22 cellular contexts compared by ENCODE assay signal in genomic region chr1:43315481-43315880, GRCh38. TPM values are rescaled to one million over a fixed set of nuclear protein-coding genes. Genes with fewer than 3 reads are reported as not detected.
DNase-seq lines count a peak whose midpoint lies in the region; ATAC-seq, FAIRE-seq and TF ChIP-seq lines count a peak whose summit lies in the region.
"Had no signal": no experiment of that assay in that cellular context is flagged by ENCODE, and none has a peak within 500 bp of the region (broad histone marks: within the 10 kb centered on the region; RNA-seq: fewer than 3 reads in every experiment).

No MANE protein-coding gene starts in this region.

- H3K4me1 ChIP-seq in HepG2 (ENCODE audit: insufficient read depth, low read length) (peaks cover 31% of the 10 kb centered on the region), colonic mucosa (no peaks in the 10 kb centered on the region)
- H3K4me1 ChIP-seq: BLaER1 had no signal

- no peaks in the 10 kb centered on the region for H3K79me2 ChIP-seq in HepG2 (ENCODE audit: insufficient read depth, low read length)

- POLR2A ChIA-PET in HepG2 (lab: Yijun Ruan, JAX): no interaction called here

- no TSS peak for BruUV-seq in HepG2 (replicated peaks; lab: Mats Ljungman, UMichigan)

- H3K9ac ChIP-seq in HepG2 (ENCODE audit: insufficient read depth, low read depth, low read length): no peak overlapping the region
- H3K9ac ChIP-seq in colonic mucosa (ENCODE audit: low read depth in 2 of 2, low read length in 2 of 2): no peak overlapping the region
- H3K9ac ChIP-seq: BLaER1, GM23248, KMS-11 had no signal

- ATAC-seq in HepG2: no peak
- ATAC-seq: PC-3 had no signal

- H3K36me3 ChIP-seq in HepG2 (replicated peaks in 1 of 2; ENCODE audit: control insufficient read depth in 1 of 2, insufficient read depth in 2 of 2, low read length in 2 of 2) (no peaks in the 10 kb centered on the region), colonic mucosa (no peaks in the 10 kb centered on the region)
- H3K36me3 ChIP-seq: BLaER1 had no signal

- FAIRE-seq in HepG2 (lab: Jason Lieb, UNC) (no peak), frontal cortex (lab: Jason Lieb, UNC) (no peak)

- 5% methylated on average over 3 of the region's 3 CpGs for WGBS in HepG2 (ENCODE audit: low lambda C conversion rate)

- intact Hi-C loops in HepG2 (cut with micrococcal nuclease; ENCODE audit: unreplicated experiment) (no loop called here), posterior vena cava (cut with DNase I) (no loop called here), colonic mucosa (cut with DNase I) (no loop called here)

- CTCF ChIA-PET in HepG2 (lab: Yijun Ruan, JAX; ENCODE audit: low intra/inter-chr PET ratio, low total read pairs): no interaction called here

- H2AFZ ChIP-seq in HepG2 (ENCODE audit: low read length): no peak overlapping the region
- H2AFZ ChIP-seq: GM23248 had no signal

- H3K27me3 ChIP-seq in HepG2 (ENCODE audit: control insufficient read depth in 1 of 2, insufficient read depth in 2 of 2, low read length in 2 of 2) (peaks cover 7 to 40% of the 10 kb centered on the region in 2 experiments), colonic mucosa (no peaks in the 10 kb centered on the region)
- H3K27me3 ChIP-seq: BLaER1 had no signal

- TF ChIP-seq RAD21 in HepG2 (CRISPR knock-in tag; IDR thresholded peaks at IDR 0.05): no peak

- no peak overlapping the region for H3K4me3 ChIP-seq in HepG2 (replicated peaks in 1 of 3; ENCODE audit: insufficient read depth in 1 of 3, low read depth in 2 of 3, low read length in 3 of 3)
- H3K4me3 ChIP-seq in colonic mucosa: no peak overlapping the region
- H3K4me3 ChIP-seq: BLaER1, GM23248 had no signal

- peak overlapping the region; percentile 49 for H3K27ac ChIP-seq in caudate nucleus (ENCODE audit: low read depth, low read length)
- H3K27ac ChIP-seq in HepG2 (ENCODE audit: extremely low read length, insufficient read depth, low read length): no peak overlapping the region
- no peak overlapping the region for H3K27ac ChIP-seq in colonic mucosa
- H3K27ac ChIP-seq: BLaER1, GM23248, KMS-11 had no signal

- in situ Hi-C loops in HepG2 (cut with HindIII; ENCODE audit: extremely low pct_ligation_motif_present, low pct_unique_long_range_greater_than_20kb): no loop called here

- peak; percentile 80 for DNase-seq in Ammon's horn (ENCODE audit: low spot score)
- DNase-seq in caudate nucleus (lab: John Stamatoyannopoulos, UW): peak in 37 of 61 donors; percentile 12 to 67 (median 30)
- no peak for DNase-seq in HepG2 (ENCODE audit: low spot score)
- DNase-seq in posterior vena cava (ENCODE audit: low spot score): peak; percentile 5
- no peak for DNase-seq in frontal cortex (ENCODE audit: low spot score in 2 of 2)
- no peak for DNase-seq in activated CD4-positive, alpha-beta T cell treated with anti-CD3 and anti-CD28 coated beads for 48 hours
- no peak for DNase-seq in colonic mucosa
- DNase-seq in stimulated activated CD4-positive, alpha-beta T cell treated with anti-CD3 and anti-CD28 coated beads, Interleukin-2, amount 100 ng/mL, for 24 hours: no peak
- DNase-seq: DMS79 treated with DMSO at 0.1 percent for 48 hours, GM23248, NCI-H1048, NCI-H1436 treated with DMSO at 0.1 percent for 48 hours, NCI-H2029 treated with DMSO at 0.1 percent for 48 hours, NCI-H2171 treated with DMSO at 0.1 percent for 48 hours, NCI-H446 treated with DMSO at 0.1 percent for 48 hours, NCI-H748 treated with DMSO at 0.1 percent for 48 hours, PC-3 had no signal

- H3K9me3 ChIP-seq in HepG2 (ENCODE audit: low read length) (no peaks in the 10 kb centered on the region), colonic mucosa (no peaks in the 10 kb centered on the region)
- H3K9me3 ChIP-seq: BLaER1 had no signal

- H3K4me2 ChIP-seq in HepG2 (ENCODE audit: low read depth, low read length): no peak overlapping the region
- H3K4me2 ChIP-seq: BLaER1, KMS-11 had no signal

- TF ChIP-seq CTCF in HepG2 (CRISPR knock-in tag; IDR thresholded peaks at IDR 0.05) (no peak), colonic mucosa (IDR thresholded peaks at IDR 0.05) (no peak)

- no peaks in the 10 kb centered on the region for H4K20me1 ChIP-seq in HepG2 (ENCODE audit: insufficient read depth, low read length)
- H4K20me1 ChIP-seq: BLaER1 had no signal

- TF ChIP-seq EP300 in HepG2 (IDR thresholded peaks at IDR 0.05; ENCODE audit: low read depth in 2 of 2, low read length in 2 of 2) (no peak), HepG2 (CRISPR knock-in tag; IDR thresholded peaks at IDR 0.05; ENCODE audit: borderline replicate concordance) (no peak)

- no peak for TF ChIP-seq POLR2A in HepG2 (IDR thresholded peaks at IDR 0.05; ENCODE audit: insufficient read depth in 1 of 2, low read depth in 2 of 2, low read length in 2 of 2)

RNA-seq across cellular contexts. Expression of gene TIE1, which starts 14.7 kb away (rescaled TPM):
- total RNA-seq in HepG2 (2016; rRNA removed; fragmentation: Illumina TruSeq; extraction: Trizol) (0.20 and 0.84 TPM in 2 replicates), posterior vena cava (10 to 100 TPM; 32.5 to 46.6 TPM), frontal cortex (6.9 TPM), colonic mucosa (1 to 10 TPM; 5.1 to 7.6 TPM)
- not detected in 2 replicates for total RNA-seq in HepG2 (2016; cell fraction: cytosol; rRNA removed; fragmentation: Illumina TruSeq; extraction: Trizol; ENCODE audit: low read depth)
- 0.30 and 0.76 TPM in 2 replicates for total RNA-seq in HepG2 (2016; cell fraction: insoluble cytoplasmic fraction; rRNA removed; fragmentation: Illumina TruSeq; extraction: Trizol)
- 0.10 and 0.19 TPM in 2 replicates for total RNA-seq in HepG2 (2016; cell fraction: membrane; rRNA removed; fragmentation: Illumina TruSeq; extraction: Trizol)
- total RNA-seq in HepG2 (2016; cell fraction: nucleus; rRNA removed; fragmentation: Illumina TruSeq; extraction: Trizol): 1.3 TPM in 2 replicates
- polyA plus RNA-seq in HepG2 (2011; rRNA removed): 0.58 and 2.5 TPM in 2 replicates
- polyA plus RNA-seq in HepG2 (2011; cell fraction: cytosol; rRNA removed): 0.72 and 1.1 TPM in 2 replicates
- 2.4 and 4.2 TPM in 2 replicates for polyA plus RNA-seq in HepG2 (2011; cell fraction: nucleus; rRNA removed)
- polyA plus RNA-seq in HepG2 (2012): 0.35 and 1.3 TPM in 2 replicates
- 0.09 and 0.11 TPM in 2 replicates for polyA plus RNA-seq in HepG2 (2016; cell fraction: cytosol; fragmentation: Illumina TruSeq; extraction: Trizol; ENCODE audit: low read depth)
- 0.36 and 0.49 TPM in 2 replicates for polyA plus RNA-seq in HepG2 (2016; cell fraction: insoluble cytoplasmic fraction; fragmentation: Illumina TruSeq; extraction: Trizol; ENCODE audit: low read depth)
- polyA plus RNA-seq in HepG2 (2016; cell fraction: membrane; fragmentation: Illumina TruSeq; extraction: Trizol; ENCODE audit: low read depth): 0.06 and 0.20 TPM in 2 replicates
- polyA plus RNA-seq in HepG2 (2016; cell fraction: nucleus; fragmentation: Illumina TruSeq; extraction: Trizol; ENCODE audit: insufficient read depth, low read depth): 0.96 and 1.3 TPM in 2 replicates
- 4.2 TPM in 1 of 2 replicates, not detected in the other for polyA minus RNA-seq in HepG2 (2011; rRNA and poly(A)+ RNA removed; ENCODE audit: low replicate concordance)
- 0.88 and 2.3 TPM in 2 replicates for polyA minus RNA-seq in HepG2 (2011; cell fraction: cytosol; rRNA and poly(A)+ RNA removed)
- 0.75 and 0.77 TPM in 2 replicates for polyA minus RNA-seq in HepG2 (2011; cell fraction: nucleus; rRNA and poly(A)+ RNA removed)
- total RNA-seq: G401, GM23248 had no signal

RNA-seq across cellular contexts. Expression of gene MPL, which starts 22.1 kb away (rescaled TPM):
- not detected in 2 replicates for total RNA-seq in HepG2 (2016; rRNA removed; fragmentation: Illumina TruSeq; extraction: Trizol)
- 0.30 TPM in 1 of 2 replicates, not detected in the other for total RNA-seq in HepG2 (2016; cell fraction: cytosol; rRNA removed; fragmentation: Illumina TruSeq; extraction: Trizol; ENCODE audit: low read depth)
- total RNA-seq in HepG2 (2016; cell fraction: insoluble cytoplasmic fraction; rRNA removed; fragmentation: Illumina TruSeq; extraction: Trizol): not detected in 2 replicates
- total RNA-seq in HepG2 (2016; cell fraction: membrane; rRNA removed; fragmentation: Illumina TruSeq; extraction: Trizol): not detected in 2 replicates
- total RNA-seq in HepG2 (2016; cell fraction: nucleus; rRNA removed; fragmentation: Illumina TruSeq; extraction: Trizol): not detected in 2 replicates
- not detected in 2 replicates for polyA plus RNA-seq in HepG2 (2011; rRNA removed)
- not detected in 2 replicates for polyA plus RNA-seq in HepG2 (2011; cell fraction: cytosol; rRNA removed)
- not detected in 2 replicates for polyA plus RNA-seq in HepG2 (2011; cell fraction: nucleus; rRNA removed)
- not detected in 2 replicates for polyA plus RNA-seq in HepG2 (2012)
- polyA plus RNA-seq in HepG2 (2016; cell fraction: cytosol; fragmentation: Illumina TruSeq; extraction: Trizol; ENCODE audit: low read depth): not detected in 2 replicates
- 0.12 TPM in 1 of 2 replicates, not detected in the other for polyA plus RNA-seq in HepG2 (2016; cell fraction: insoluble cytoplasmic fraction; fragmentation: Illumina TruSeq; extraction: Trizol; ENCODE audit: low read depth)
- polyA plus RNA-seq in HepG2 (2016; cell fraction: membrane; fragmentation: Illumina TruSeq; extraction: Trizol; ENCODE audit: low read depth): not detected in 2 replicates
- not detected in 2 replicates for polyA plus RNA-seq in HepG2 (2016; cell fraction: nucleus; fragmentation: Illumina TruSeq; extraction: Trizol; ENCODE audit: insufficient read depth, low read depth)
- 0.54 TPM in 1 of 2 replicates, not detected in the other for polyA minus RNA-seq in HepG2 (2011; rRNA and poly(A)+ RNA removed; ENCODE audit: low replicate concordance)
- not detected in 2 replicates for polyA minus RNA-seq in HepG2 (2011; cell fraction: cytosol; rRNA and poly(A)+ RNA removed)
- not detected in 2 replicates for polyA minus RNA-seq in HepG2 (2011; cell fraction: nucleus; rRNA and poly(A)+ RNA removed)
- total RNA-seq in posterior vena cava: under 1 TPM in 1 of 2 donors, not detected in 1; 0.90 TPM
- not detected for total RNA-seq in frontal cortex
- under 1 TPM in 1 of 2 donors, not detected in 1; 0.12 TPM for total RNA-seq in colonic mucosa
- total RNA-seq: A172, G401, GM23248, M059J, PC-3 had no signal
- polyA plus RNA-seq: GM23248 had no signal

RNA-seq across cellular contexts. Expression of gene C1orf210, which starts 30.1 kb away (rescaled TPM):
- total RNA-seq in HepG2 (2016; rRNA removed; fragmentation: Illumina TruSeq; extraction: Trizol) (0.49 and 0.52 TPM in 2 replicates), posterior vena cava (not detected), frontal cortex (not detected), colonic mucosa (10 to 100 TPM; 67.4 to 94.3 TPM)
- 0.44 TPM in 1 of 2 replicates, not detected in the other for total RNA-seq in HepG2 (2016; cell fraction: cytosol; rRNA removed; fragmentation: Illumina TruSeq; extraction: Trizol; ENCODE audit: low read depth)
- 0.52 and 0.54 TPM in 2 replicates for total RNA-seq in HepG2 (2016; cell fraction: insoluble cytoplasmic fraction; rRNA removed; fragmentation: Illumina TruSeq; extraction: Trizol)
- total RNA-seq in HepG2 (2016; cell fraction: membrane; rRNA removed; fragmentation: Illumina TruSeq; extraction: Trizol): 0.45 and 0.71 TPM in 2 replicates
- total RNA-seq in HepG2 (2016; cell fraction: nucleus; rRNA removed; fragmentation: Illumina TruSeq; extraction: Trizol): 0.87 TPM in 1 of 2 replicates, not detected in the other
- 5.1 and 7.1 TPM in 2 replicates for polyA plus RNA-seq in HepG2 (2011; rRNA removed)
- 4.7 and 8.4 TPM in 2 replicates for polyA plus RNA-seq in HepG2 (2011; cell fraction: cytosol; rRNA removed)
- 0.98 and 2.3 TPM in 2 replicates for polyA plus RNA-seq in HepG2 (2011; cell fraction: nucleus; rRNA removed)
- polyA plus RNA-seq in HepG2 (2012): 4.4 and 6.7 TPM in 2 replicates
- polyA plus RNA-seq in HepG2 (2016; cell fraction: cytosol; fragmentation: Illumina TruSeq; extraction: Trizol; ENCODE audit: low read depth): 0.37 and 0.51 TPM in 2 replicates
- 0.97 and 1.6 TPM in 2 replicates for polyA plus RNA-seq in HepG2 (2016; cell fraction: insoluble cytoplasmic fraction; fragmentation: Illumina TruSeq; extraction: Trizol; ENCODE audit: low read depth)
- polyA plus RNA-seq in HepG2 (2016; cell fraction: membrane; fragmentation: Illumina TruSeq; extraction: Trizol; ENCODE audit: low read depth): 0.76 and 0.95 TPM in 2 replicates
- polyA plus RNA-seq in HepG2 (2016; cell fraction: nucleus; fragmentation: Illumina TruSeq; extraction: Trizol; ENCODE audit: insufficient read depth, low read depth): 0.73 and 0.75 TPM in 2 replicates
- polyA minus RNA-seq in HepG2 (2011; rRNA and poly(A)+ RNA removed; ENCODE audit: low replicate concordance): 2.2 TPM in 1 of 2 replicates, not detected in the other
- 0.97 and 1.5 TPM in 2 replicates for polyA minus RNA-seq in HepG2 (2011; cell fraction: cytosol; rRNA and poly(A)+ RNA removed)
- polyA minus RNA-seq in HepG2 (2011; cell fraction: nucleus; rRNA and poly(A)+ RNA removed): 1.4 TPM in 1 of 2 replicates, not detected in the other
- total RNA-seq: A172, G401, GM23248, M059J had no signal
- polyA plus RNA-seq: GM23248 had no signal

RNA-seq across cellular contexts. Expression of gene CDC20, which starts 43.3 kb away (rescaled TPM):
- total RNA-seq in HepG2 (2016; rRNA removed; fragmentation: Illumina TruSeq; extraction: Trizol): 90.0 and 97.8 TPM in 2 replicates
- 46.4 and 52.0 TPM in 2 replicates for total RNA-seq in HepG2 (2016; cell fraction: cytosol; rRNA removed; fragmentation: Illumina TruSeq; extraction: Trizol; ENCODE audit: low read depth)
- total RNA-seq in HepG2 (2016; cell fraction: insoluble cytoplasmic fraction; rRNA removed; fragmentation: Illumina TruSeq; extraction: Trizol): 83.1 and 89.9 TPM in 2 replicates
- total RNA-seq in HepG2 (2016; cell fraction: membrane; rRNA removed; fragmentation: Illumina TruSeq; extraction: Trizol): 44.6 and 48.1 TPM in 2 replicates
- 41.5 and 42.9 TPM in 2 replicates for total RNA-seq in HepG2 (2016; cell fraction: nucleus; rRNA removed; fragmentation: Illumina TruSeq; extraction: Trizol)
- 39.5 and 57.9 TPM in 2 replicates for polyA plus RNA-seq in HepG2 (2011; rRNA removed)
- 30.0 and 51.5 TPM in 2 replicates for polyA plus RNA-seq in HepG2 (2011; cell fraction: cytosol; rRNA removed)
- 32.3 and 62.8 TPM in 2 replicates for polyA plus RNA-seq in HepG2 (2011; cell fraction: nucleus; rRNA removed)
- polyA plus RNA-seq in HepG2 (2012): 30.3 and 42.3 TPM in 2 replicates
- 55.7 and 55.8 TPM in 2 replicates for polyA plus RNA-seq in HepG2 (2016; cell fraction: cytosol; fragmentation: Illumina TruSeq; extraction: Trizol; ENCODE audit: low read depth)
- polyA plus RNA-seq in HepG2 (2016; cell fraction: insoluble cytoplasmic fraction; fragmentation: Illumina TruSeq; extraction: Trizol; ENCODE audit: low read depth): 111 and 128 TPM in 2 replicates
- polyA plus RNA-seq in HepG2 (2016; cell fraction: membrane; fragmentation: Illumina TruSeq; extraction: Trizol; ENCODE audit: low read depth): 48.3 and 54.4 TPM in 2 replicates
- 82.6 and 84.9 TPM in 2 replicates for polyA plus RNA-seq in HepG2 (2016; cell fraction: nucleus; fragmentation: Illumina TruSeq; extraction: Trizol; ENCODE audit: insufficient read depth, low read depth)
- 131 and 377 TPM in 2 replicates for polyA minus RNA-seq in HepG2 (2011; rRNA and poly(A)+ RNA removed; ENCODE audit: low replicate concordance)
- polyA minus RNA-seq in HepG2 (2011; cell fraction: cytosol; rRNA and poly(A)+ RNA removed): 20.8 and 38.2 TPM in 2 replicates
- 12.4 and 21.2 TPM in 2 replicates for polyA minus RNA-seq in HepG2 (2011; cell fraction: nucleus; rRNA and poly(A)+ RNA removed)
- total RNA-seq in posterior vena cava: 1 to 10 TPM in 1 of 2 donors, under 1 TPM in 1; 0.95 to 1.0 TPM
- total RNA-seq in frontal cortex: 4.9 TPM
- total RNA-seq in colonic mucosa: 100 to 1,000 TPM in 1 of 2 donors, 10 to 100 TPM in 1; 42.6 to 201 TPM

RNA-seq across cellular contexts. Expression of gene TMEM125, which starts 45.7 kb away (rescaled TPM):
- not detected in 2 replicates for total RNA-seq in HepG2 (2016; rRNA removed; fragmentation: Illumina TruSeq; extraction: Trizol)
- total RNA-seq in HepG2 (2016; cell fraction: cytosol; rRNA removed; fragmentation: Illumina TruSeq; extraction: Trizol; ENCODE audit: low read depth): not detected in 2 replicates
- total RNA-seq in HepG2 (2016; cell fraction: insoluble cytoplasmic fraction; rRNA removed; fragmentation: Illumina TruSeq; extraction: Trizol): not detected in 2 replicates
- not detected in 2 replicates for total RNA-seq in HepG2 (2016; cell fraction: membrane; rRNA removed; fragmentation: Illumina TruSeq; extraction: Trizol)
- not detected in 2 replicates for total RNA-seq in HepG2 (2016; cell fraction: nucleus; rRNA removed; fragmentation: Illumina TruSeq; extraction: Trizol)
- polyA plus RNA-seq in HepG2 (2011; rRNA removed): 0.03 TPM in 1 of 2 replicates, not detected in the other
- polyA plus RNA-seq in HepG2 (2011; cell fraction: cytosol; rRNA removed): 0.08 TPM in 2 replicates
- 0.09 TPM in 1 of 2 replicates, not detected in the other for polyA plus RNA-seq in HepG2 (2011; cell fraction: nucleus; rRNA removed)
- 0.07 TPM in 1 of 2 replicates, not detected in the other for polyA plus RNA-seq in HepG2 (2012)
- polyA plus RNA-seq in HepG2 (2016; cell fraction: cytosol; fragmentation: Illumina TruSeq; extraction: Trizol; ENCODE audit: low read depth): not detected in 2 replicates
- polyA plus RNA-seq in HepG2 (2016; cell fraction: insoluble cytoplasmic fraction; fragmentation: Illumina TruSeq; extraction: Trizol; ENCODE audit: low read depth): not detected in 2 replicates
- polyA plus RNA-seq in HepG2 (2016; cell fraction: membrane; fragmentation: Illumina TruSeq; extraction: Trizol; ENCODE audit: low read depth): not detected in 2 replicates
- not detected in 2 replicates for polyA plus RNA-seq in HepG2 (2016; cell fraction: nucleus; fragmentation: Illumina TruSeq; extraction: Trizol; ENCODE audit: insufficient read depth, low read depth)
- polyA minus RNA-seq in HepG2 (2011; rRNA and poly(A)+ RNA removed; ENCODE audit: low replicate concordance): 0.22 TPM in 1 of 2 replicates, not detected in the other
- polyA minus RNA-seq in HepG2 (2011; cell fraction: cytosol; rRNA and poly(A)+ RNA removed): not detected in 2 replicates
- polyA minus RNA-seq in HepG2 (2011; cell fraction: nucleus; rRNA and poly(A)+ RNA removed): not detected in 2 replicates
- under 1 TPM in 1 of 2 donors, not detected in 1; 0.29 TPM for total RNA-seq in posterior vena cava
- total RNA-seq in frontal cortex: 0.82 TPM
- 10 to 100 TPM; 59.8 to 80.0 TPM for total RNA-seq in colonic mucosa
- total RNA-seq: A172, G401, GM23248, M059J had no signal
- polyA plus RNA-seq: GM23248 had no signal

Comparison
In these comparisons a context has a peak if more than half of its experiments do, and no peak if none do; other contexts are left out.
1. DNase-seq: peak in Ammon's horn (single experiment), caudate nucleus (37 of 61) and posterior vena cava (single experiment); none in HepG2 (single experiment), frontal cortex (0 of 2), activated CD4-positive, alpha-beta T cell treated with anti-CD3 and anti-CD28 coated beads for 48 hours (single experiment), colonic mucosa (single experiment) and stimulated activated CD4-positive, alpha-beta T cell treated with anti-CD3 and anti-CD28 coated beads, Interleukin-2, amount 100 ng/mL, for 24 hours (0 of 2).
2. RNA of gene C1orf210, which starts 30.1 kb away (total RNA-seq): 67.4 to 94.3 TPM in colonic mucosa; 0.44 to 0.87 TPM in HepG2, not detected in posterior vena cava and not detected in frontal cortex (single experiment); every median in the first group is over 10 times any median in the second.